In genomic region chr13:79907527-79907926, GRCh38 we compare ENCODE assay signal across 22 cellular contexts.
"Had no signal": no experiment of that assay in that cellular context is flagged by ENCODE, and none has a peak within 500 bp of the region (broad histone marks: within the 10 kb centered on the region; RNA-seq: fewer than 3 reads in every experiment).

No MANE protein-coding gene starts in this region.

- H3K36me3 Mint-ChIP-seq: T-cell had no signal

- H3K36me3 ChIP-seq: MG63 had no signal

- H3K4me1 Mint-ChIP-seq: T-cell had no signal

- H3K27ac ChIP-seq: RWPE1 had no signal

- H3K9me3 Mint-ChIP-seq: T-cell had no signal

- H3K4me2 ChIP-seq: SK-N-SH had no signal

- H3K9me3 ChIP-seq: MG63, SK-N-SH had no signal

- H3K4me3 ChIP-seq: MG63 had no signal

- ATAC-seq: HepG2, Panc1, T-cell had no signal

- H3K9ac ChIP-seq: SK-N-SH had no signal

- H3K27me3 ChIP-seq: MG63 had no signal

- H3K4me3 Mint-ChIP-seq: T-cell had no signal

- DNase-seq: IMR-90, Karpas-422, KG1, MG63, NCI-H1092, NCI-H1105 treated with DMSO at 0.1 percent for 48 hours, NCI-H1417 treated with DMSO at 0.1 percent for 48 hours, NCI-H146, NCI-H1694 treated with DMSO at 0.1 percent for 48 hours, NCI-H1930, NCI-H2081, NCI-H2107, NCI-H2227 treated with DMSO at 0.1 percent for 48 hours, NCI-H524 treated with DMSO at 0.1 percent for 48 hours, NCI-H69, SHP77, SK-N-SH, SW 1271, T-cell had no signal

- H3K27ac Mint-ChIP-seq: T-cell had no signal

- H3K27me3 Mint-ChIP-seq: T-cell had no signal

- H3K9me2 ChIP-seq: SK-N-SH had no signal
